1 cellular context compared by ENCODE assay signal in the genomic region with DNA sequence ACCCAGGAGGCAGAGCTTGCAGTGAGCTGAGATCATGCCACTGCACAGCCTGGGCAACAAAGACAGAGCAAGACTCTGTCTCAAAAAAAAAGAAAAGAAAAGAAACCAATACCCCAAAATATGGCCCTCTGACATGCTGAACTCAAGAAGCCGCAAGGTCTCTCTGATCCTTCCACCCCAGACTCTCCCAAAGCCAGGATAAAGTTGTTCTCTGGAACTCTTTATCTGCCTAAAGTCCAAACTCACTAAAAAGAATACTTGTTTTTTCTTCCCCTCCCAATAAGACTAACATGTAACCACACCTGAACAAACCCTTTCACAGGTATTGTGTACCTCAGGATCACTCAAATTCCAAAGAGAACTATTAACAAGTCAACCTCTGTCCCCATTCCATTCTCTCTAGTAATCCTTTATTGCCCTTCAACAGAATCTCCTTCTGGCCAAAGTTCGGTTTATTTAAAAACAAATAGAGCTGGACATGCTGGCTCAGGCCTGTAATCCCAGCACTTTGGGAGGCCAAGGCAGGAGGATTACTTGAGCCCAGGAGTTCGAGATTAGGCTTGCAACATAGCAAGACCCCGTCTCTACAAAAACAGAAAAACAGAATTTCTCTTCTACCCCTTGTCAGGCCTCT.
A peak's percentile ranks its signal among the peaks of the same experiment; 100 is the strongest.
TF ChIP-seq lines count a peak whose summit lies in the region.

No MANE protein-coding gene starts in this region.

TF ChIP-seq in HepG2, 621 proteins besides CTCF, POLR2A, EP300 and RAD21 (continued from another document and continues in another):
- TF ChIP-seq, protein P1, sequence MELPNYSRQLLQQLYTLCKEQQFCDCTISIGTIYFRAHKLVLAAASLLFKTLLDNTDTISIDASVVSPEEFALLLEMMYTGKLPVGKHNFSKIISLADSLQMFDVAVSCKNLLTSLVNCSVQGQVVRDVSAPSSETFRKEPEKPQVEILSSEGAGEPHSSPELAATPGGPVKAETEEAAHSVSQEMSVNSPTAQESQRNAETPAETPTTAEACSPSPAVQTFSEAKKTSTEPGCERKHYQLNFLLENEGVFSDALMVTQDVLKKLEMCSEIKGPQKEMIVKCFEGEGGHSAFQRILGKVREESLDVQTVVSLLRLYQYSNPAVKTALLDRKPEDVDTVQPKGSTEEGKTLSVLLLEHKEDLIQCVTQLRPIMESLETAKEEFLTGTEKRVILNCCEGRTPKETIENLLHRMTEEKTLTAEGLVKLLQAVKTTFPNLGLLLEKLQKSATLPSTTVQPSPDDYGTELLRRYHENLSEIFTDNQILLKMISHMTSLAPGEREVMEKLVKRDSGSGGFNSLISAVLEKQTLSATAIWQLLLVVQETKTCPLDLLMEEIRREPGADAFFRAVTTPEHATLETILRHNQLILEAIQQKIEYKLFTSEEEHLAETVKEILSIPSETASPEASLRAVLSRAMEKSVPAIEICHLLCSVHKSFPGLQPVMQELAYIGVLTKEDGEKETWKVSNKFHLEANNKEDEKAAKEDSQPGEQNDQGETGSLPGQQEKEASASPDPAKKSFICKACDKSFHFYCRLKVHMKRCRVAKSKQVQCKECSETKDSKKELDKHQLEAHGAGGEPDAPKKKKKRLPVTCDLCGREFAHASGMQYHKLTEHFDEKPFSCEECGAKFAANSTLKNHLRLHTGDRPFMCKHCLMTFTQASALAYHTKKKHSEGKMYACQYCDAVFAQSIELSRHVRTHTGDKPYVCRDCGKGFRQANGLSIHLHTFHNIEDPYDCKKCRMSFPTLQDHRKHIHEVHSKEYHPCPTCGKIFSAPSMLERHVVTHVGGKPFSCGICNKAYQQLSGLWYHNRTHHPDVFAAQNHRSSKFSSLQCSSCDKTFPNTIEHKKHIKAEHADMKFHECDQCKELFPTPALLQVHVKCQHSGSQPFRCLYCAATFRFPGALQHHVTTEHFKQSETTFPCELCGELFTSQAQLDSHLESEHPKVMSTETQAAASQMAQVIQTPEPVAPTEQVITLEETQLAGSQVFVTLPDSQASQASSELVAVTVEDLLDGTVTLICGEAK (IDR thresholded peaks at IDR 0.05), result no peak
- TF ChIP-seq, protein P1 (CRISPR knock-in tag; IDR thresholded peaks at IDR 0.05), result no peak; the same call in 1 of the 2 replicates
- TF ChIP-seq SRY (CRISPR knock-in tag; IDR thresholded peaks at IDR 0.05), result no peak
- TF ChIP-seq, protein P2, sequence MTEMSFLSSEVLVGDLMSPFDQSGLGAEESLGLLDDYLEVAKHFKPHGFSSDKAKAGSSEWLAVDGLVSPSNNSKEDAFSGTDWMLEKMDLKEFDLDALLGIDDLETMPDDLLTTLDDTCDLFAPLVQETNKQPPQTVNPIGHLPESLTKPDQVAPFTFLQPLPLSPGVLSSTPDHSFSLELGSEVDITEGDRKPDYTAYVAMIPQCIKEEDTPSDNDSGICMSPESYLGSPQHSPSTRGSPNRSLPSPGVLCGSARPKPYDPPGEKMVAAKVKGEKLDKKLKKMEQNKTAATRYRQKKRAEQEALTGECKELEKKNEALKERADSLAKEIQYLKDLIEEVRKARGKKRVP (CRISPR knock-in tag; IDR thresholded peaks at IDR 0.05), result no peak
- no peak for TF ChIP-seq EHMT2 (IDR thresholded peaks at IDR 0.05; ENCODE audit: borderline replicate concordance, low read depth, low read length)
- TF ChIP-seq, protein P3, sequence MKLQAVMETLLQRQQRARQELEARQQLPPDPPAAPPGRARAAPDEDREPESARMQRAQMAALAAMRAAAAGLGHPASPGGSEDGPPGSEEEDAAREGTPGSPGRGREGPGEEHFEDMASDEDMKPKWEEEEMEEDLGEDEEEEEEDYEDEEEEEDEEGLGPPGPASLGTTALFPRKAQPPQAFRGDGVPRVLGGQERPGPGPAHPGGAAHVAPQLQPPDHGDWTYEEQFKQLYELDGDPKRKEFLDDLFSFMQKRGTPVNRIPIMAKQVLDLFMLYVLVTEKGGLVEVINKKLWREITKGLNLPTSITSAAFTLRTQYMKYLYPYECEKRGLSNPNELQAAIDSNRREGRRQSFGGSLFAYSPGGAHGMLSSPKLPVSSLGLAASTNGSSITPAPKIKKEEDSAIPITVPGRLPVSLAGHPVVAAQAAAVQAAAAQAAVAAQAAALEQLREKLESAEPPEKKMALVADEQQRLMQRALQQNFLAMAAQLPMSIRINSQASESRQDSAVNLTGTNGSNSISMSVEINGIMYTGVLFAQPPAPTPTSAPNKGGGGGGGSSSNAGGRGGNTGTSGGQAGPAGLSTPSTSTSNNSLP (IDR thresholded peaks at IDR 0.05; ENCODE audit: low read depth, low read length), result no peak
- no peak for TF ChIP-seq NAIF1 (CRISPR knock-in tag; IDR thresholded peaks at IDR 0.05; ENCODE audit: borderline replicate concordance)
- TF ChIP-seq ZSCAN22 (CRISPR knock-in tag; IDR thresholded peaks at IDR 0.05), result no peak
- TF ChIP-seq ZNF777 (CRISPR knock-in tag; IDR thresholded peaks at IDR 0.05), result no peak
- TF ChIP-seq, protein P4, sequence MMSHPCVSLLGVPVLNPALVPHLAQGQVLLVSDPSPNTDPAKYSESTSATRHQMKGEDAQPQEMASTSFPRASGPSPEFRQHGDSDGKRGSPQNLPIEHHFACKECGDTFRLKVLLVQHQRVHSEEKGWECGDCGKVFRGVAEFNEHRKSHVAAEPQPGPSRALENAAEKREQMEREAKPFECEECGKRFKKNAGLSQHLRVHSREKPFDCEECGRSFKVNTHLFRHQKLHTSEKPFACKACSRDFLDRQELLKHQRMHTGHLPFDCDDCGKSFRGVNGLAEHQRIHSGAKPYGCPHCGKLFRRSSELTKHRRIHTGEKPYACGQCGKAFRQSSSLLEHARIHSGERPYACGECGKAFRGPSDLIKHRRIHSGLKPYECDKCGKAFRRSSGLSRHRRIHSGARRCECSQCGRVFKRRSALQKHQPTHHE (CRISPR knock-in tag; IDR thresholded peaks at IDR 0.05; ENCODE audit: borderline replicate concordance), result no peak
- TF ChIP-seq ZNF713 (CRISPR knock-in tag; IDR thresholded peaks at IDR 0.05), result no peak
- no peak for TF ChIP-seq NR3C1 (CRISPR knock-in tag; IDR thresholded peaks at IDR 0.05)
- no peak for TF ChIP-seq EZH2 (conservative IDR thresholded peaks at IDR 0.05; ENCODE audit: low read depth, low read length)
- TF ChIP-seq CBX2 (IDR thresholded peaks at IDR 0.05; ENCODE audit: low read depth, low read length), result no peak
- no peak for TF ChIP-seq CBX2 (CRISPR knock-in tag; IDR thresholded peaks at IDR 0.05; ENCODE audit: low read depth)
- peak; percentile 63 for TF ChIP-seq MED1 (CRISPR knock-in tag; IDR thresholded peaks at IDR 0.05)
- TF ChIP-seq POLR2AphosphoS5 (IDR thresholded peaks at IDR 0.05; ENCODE audit: low read depth, low read length), result no peak
- peak; percentile 21; the same call in 1 of the 2 replicates for TF ChIP-seq CEBPG (CRISPR knock-in tag; IDR thresholded peaks at IDR 0.05)
- TF ChIP-seq ZNF569 (CRISPR knock-in tag; IDR thresholded peaks at IDR 0.05; ENCODE audit: borderline replicate concordance), result no peak
- TF ChIP-seq HMG20B (CRISPR knock-in tag; conservative IDR thresholded peaks at IDR 0.05), result no peak
- TF ChIP-seq, protein P5, sequence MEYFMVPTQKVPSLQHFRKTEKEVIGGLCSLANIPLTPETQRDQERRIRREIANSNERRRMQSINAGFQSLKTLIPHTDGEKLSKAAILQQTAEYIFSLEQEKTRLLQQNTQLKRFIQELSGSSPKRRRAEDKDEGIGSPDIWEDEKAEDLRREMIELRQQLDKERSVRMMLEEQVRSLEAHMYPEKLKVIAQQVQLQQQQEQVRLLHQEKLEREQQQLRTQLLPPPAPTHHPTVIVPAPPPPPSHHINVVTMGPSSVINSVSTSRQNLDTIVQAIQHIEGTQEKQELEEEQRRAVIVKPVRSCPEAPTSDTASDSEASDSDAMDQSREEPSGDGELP (IDR thresholded peaks at IDR 0.05; ENCODE audit: borderline replicate concordance, low read depth), result no peak
- TF ChIP-seq, protein P6, sequence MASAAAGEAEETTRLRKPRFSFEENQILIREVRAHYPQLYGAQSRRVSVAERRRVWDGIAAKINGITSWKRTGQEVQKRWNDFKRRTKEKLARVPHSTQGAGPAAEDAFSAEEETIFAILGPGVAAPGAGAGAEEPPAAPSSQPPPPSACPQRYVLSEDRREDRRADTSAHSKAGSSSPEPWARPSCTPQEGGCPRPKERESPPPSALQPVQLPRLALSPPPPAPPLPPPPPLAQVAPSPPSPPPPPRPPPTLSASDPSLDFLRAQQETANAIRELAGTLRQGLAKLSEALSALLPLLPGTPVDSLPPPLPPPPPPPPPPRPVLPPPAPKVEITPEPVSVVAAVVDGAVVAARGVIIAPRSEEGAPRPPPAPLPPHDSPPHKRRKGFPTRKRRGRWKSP (CRISPR knock-in tag; IDR thresholded peaks at IDR 0.05), result no peak
- TF ChIP-seq, protein P7, sequence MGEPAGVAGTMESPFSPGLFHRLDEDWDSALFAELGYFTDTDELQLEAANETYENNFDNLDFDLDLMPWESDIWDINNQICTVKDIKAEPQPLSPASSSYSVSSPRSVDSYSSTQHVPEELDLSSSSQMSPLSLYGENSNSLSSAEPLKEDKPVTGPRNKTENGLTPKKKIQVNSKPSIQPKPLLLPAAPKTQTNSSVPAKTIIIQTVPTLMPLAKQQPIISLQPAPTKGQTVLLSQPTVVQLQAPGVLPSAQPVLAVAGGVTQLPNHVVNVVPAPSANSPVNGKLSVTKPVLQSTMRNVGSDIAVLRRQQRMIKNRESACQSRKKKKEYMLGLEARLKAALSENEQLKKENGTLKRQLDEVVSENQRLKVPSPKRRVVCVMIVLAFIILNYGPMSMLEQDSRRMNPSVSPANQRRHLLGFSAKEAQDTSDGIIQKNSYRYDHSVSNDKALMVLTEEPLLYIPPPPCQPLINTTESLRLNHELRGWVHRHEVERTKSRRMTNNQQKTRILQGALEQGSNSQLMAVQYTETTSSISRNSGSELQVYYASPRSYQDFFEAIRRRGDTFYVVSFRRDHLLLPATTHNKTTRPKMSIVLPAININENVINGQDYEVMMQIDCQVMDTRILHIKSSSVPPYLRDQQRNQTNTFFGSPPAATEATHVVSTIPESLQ (CRISPR knock-in tag; conservative IDR thresholded peaks at IDR 0.05), result no peak
- TF ChIP-seq, protein P8, sequence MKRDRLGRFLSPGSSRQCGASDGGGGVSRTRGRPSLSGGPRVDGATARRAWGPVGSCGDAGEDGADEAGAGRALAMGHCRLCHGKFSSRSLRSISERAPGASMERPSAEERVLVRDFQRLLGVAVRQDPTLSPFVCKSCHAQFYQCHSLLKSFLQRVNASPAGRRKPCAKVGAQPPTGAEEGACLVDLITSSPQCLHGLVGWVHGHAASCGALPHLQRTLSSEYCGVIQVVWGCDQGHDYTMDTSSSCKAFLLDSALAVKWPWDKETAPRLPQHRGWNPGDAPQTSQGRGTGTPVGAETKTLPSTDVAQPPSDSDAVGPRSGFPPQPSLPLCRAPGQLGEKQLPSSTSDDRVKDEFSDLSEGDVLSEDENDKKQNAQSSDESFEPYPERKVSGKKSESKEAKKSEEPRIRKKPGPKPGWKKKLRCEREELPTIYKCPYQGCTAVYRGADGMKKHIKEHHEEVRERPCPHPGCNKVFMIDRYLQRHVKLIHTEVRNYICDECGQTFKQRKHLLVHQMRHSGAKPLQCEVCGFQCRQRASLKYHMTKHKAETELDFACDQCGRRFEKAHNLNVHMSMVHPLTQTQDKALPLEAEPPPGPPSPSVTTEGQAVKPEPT (CRISPR knock-in tag; IDR thresholded peaks at IDR 0.05; ENCODE audit: low read depth), result no peak
- TF ChIP-seq ZNF143 (CRISPR knock-in tag; IDR thresholded peaks at IDR 0.05), result no peak
- no peak for TF ChIP-seq RBFOX2 (IDR thresholded peaks at IDR 0.05; ENCODE audit: low read depth, low read length)
- no peak for TF ChIP-seq MLLT10 (CRISPR knock-in tag; IDR thresholded peaks at IDR 0.05)
- TF ChIP-seq ZNF776 (CRISPR knock-in tag; IDR thresholded peaks at IDR 0.05), result no peak
- TF ChIP-seq, protein P9, sequence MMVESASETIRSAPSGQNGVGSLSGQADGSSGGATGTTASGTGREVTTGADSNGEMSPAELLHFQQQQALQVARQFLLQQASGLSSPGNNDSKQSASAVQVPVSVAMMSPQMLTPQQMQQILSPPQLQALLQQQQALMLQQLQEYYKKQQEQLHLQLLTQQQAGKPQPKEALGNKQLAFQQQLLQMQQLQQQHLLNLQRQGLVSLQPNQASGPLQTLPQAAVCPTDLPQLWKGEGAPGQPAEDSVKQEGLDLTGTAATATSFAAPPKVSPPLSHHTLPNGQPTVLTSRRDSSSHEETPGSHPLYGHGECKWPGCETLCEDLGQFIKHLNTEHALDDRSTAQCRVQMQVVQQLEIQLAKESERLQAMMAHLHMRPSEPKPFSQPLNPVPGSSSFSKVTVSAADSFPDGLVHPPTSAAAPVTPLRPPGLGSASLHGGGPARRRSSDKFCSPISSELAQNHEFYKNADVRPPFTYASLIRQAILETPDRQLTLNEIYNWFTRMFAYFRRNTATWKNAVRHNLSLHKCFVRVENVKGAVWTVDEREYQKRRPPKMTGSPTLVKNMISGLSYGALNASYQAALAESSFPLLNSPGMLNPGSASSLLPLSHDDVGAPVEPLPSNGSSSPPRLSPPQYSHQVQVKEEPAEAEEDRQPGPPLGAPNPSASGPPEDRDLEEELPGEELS (CRISPR knock-in tag; IDR thresholded peaks at IDR 0.05), result peak; percentile 65; the same call in 1 of the 2 replicates
- no peak for TF ChIP-seq ATF7-NPFF (CRISPR knock-in tag; IDR thresholded peaks at IDR 0.05; ENCODE audit: low read depth)
- TF ChIP-seq ZNF878 (CRISPR knock-in tag; IDR thresholded peaks at IDR 0.05), result no peak; the same call in 1 of the 2 replicates
- TF ChIP-seq HOXA7 (CRISPR knock-in tag; IDR thresholded peaks at IDR 0.05), result no peak
- TF ChIP-seq CBX5 (CRISPR knock-in tag; IDR thresholded peaks at IDR 0.05; ENCODE audit: borderline replicate concordance), result no peak
- TF ChIP-seq MED8 (CRISPR knock-in tag; IDR thresholded peaks at IDR 0.05; ENCODE audit: insufficient replicate concordance), result no peak
- peak; percentile 87; the same call in 1 of the 2 replicates for TF ChIP-seq SOX5 (CRISPR knock-in tag; IDR thresholded peaks at IDR 0.05; ENCODE audit: borderline replicate concordance)
- no peak for TF ChIP-seq NFYB (CRISPR knock-in tag; IDR thresholded peaks at IDR 0.05)
- no peak for TF ChIP-seq STAT5B (CRISPR knock-in tag; IDR thresholded peaks at IDR 0.05)
